20 cellular contexts compared by ENCODE assay signal in genomic region chr17:77675816-77676799, GRCh38.
DNase-seq lines count a peak whose midpoint lies in the region; ATAC-seq and TF ChIP-seq lines count a peak whose summit lies in the region.
"Had no signal": no experiment of that assay in that cellular context is flagged by ENCODE, and none has a peak within 500 bp of the region (broad histone marks: within the 10 kb centered on the region; RNA-seq: fewer than 3 reads in every experiment).

No MANE protein-coding gene starts in this region.

- CTCF ChIA-PET in GM10248 (lab: Yijun Ruan, JAX): no interaction called here

- peak overlapping the region in 6 of 10 donors; percentile 30 to 75 (median 57) for H3K27ac ChIP-seq in heart right ventricle
- H3K27ac ChIP-seq in SJCRH30: no peak overlapping the region
- H3K27ac ChIP-seq in esophagus squamous epithelium: peak overlapping the region in 1 of 4 donors; percentile 64
- H3K27ac ChIP-seq: tibial artery had no signal

- ATAC-seq in heart right ventricle (peak; percentile 14 to 74 (median 42)), omental fat pad (ENCODE audit: low FRiP score) (peak; percentile 53)
- ATAC-seq: left lobe of liver; mucosa of descending colon; stimulated activated naive B cell treated with anti-CD40 and anti-IgM and Interleukin-4, amounts not matched to agents 10 μg/mL and 1 μg/mL and 100 μg/mL, for 72 hours had no signal

- 36 to 37% methylated on average over 35 of the region's 35 CpGs for WGBS in heart right ventricle, 2 donors
- 45 to 65% methylated on average over 18 to 21 of the region's 35 CpGs for WGBS in esophagus squamous epithelium, 2 donors

- TF ChIP-seq CTCF in AG10803 (conservative IDR thresholded peaks at IDR 0.05; ENCODE audit: low read length) (no peak), heart right ventricle (IDR thresholded peaks at IDR 0.05) (no peak), omental fat pad (IDR thresholded peaks at IDR 0.05) (no peak), GM10248 (IDR thresholded peaks at IDR 0.05; ENCODE audit: control extremely low read depth, extremely low read depth, low read depth, missing control alignments) (no peak), esophagus squamous epithelium (IDR thresholded peaks at IDR 0.05) (no peak)

- H3K9me3 ChIP-seq in heart right ventricle: no peaks in the 10 kb centered on the region
- H3K9me3 ChIP-seq in SJCRH30 (replicated peaks): no peaks in the 10 kb centered on the region
- H3K9me3 ChIP-seq in esophagus squamous epithelium: no peaks in the 10 kb centered on the region
- H3K9me3 ChIP-seq: mucosa of descending colon, tibial artery had no signal

- no peaks in the 10 kb centered on the region for H3K36me3 ChIP-seq in heart right ventricle
- no peaks in the 10 kb centered on the region for H3K36me3 ChIP-seq in SJCRH30
- no peaks in the 10 kb centered on the region for H3K36me3 ChIP-seq in esophagus squamous epithelium
- H3K36me3 ChIP-seq: tibial artery had no signal

- DNase-seq in AG10803 (ENCODE audit: low read depth) (peak; percentile 27), astrocyte of the hippocampus (ENCODE audit: low read depth, low spot score) (peak; percentile 25), heart right ventricle (peak in 1 of 2 donors; percentile 30), omental fat pad (ENCODE audit: low spot score) (no peak), SJCRH30 (no peak), GM10248 (ENCODE audit: extremely low spot score) (no peak), NCI-H2029 treated with DMSO at 0.1 percent for 48 hours (lab: John Stamatoyannopoulos, UW) (no peak), esophagus squamous epithelium (lab: John Stamatoyannopoulos, UW) (no peak)
- DNase-seq: activated CD4-positive, alpha-beta T cell treated with anti-CD3 and anti-CD28 coated beads, Interleukin-2, amount 10 ng/mL, durations not matched to agents 24 days and 14 days; activated gamma-delta T cell; DMS79 treated with DMSO at 0.1 percent for 48 hours; erythroblast; Kasumi-1; mucosa of descending colon; NCI-H2029; NCI-H345; stimulated activated CD4-positive, alpha-beta T cell treated with anti-CD3 and anti-CD28 coated beads, Interleukin-1b, Interleukin-23, amount 100 ng/mL, for 48 hours; stimulated activated naive B cell treated with anti-CD40 and anti-IgM and Interleukin-4, amounts not matched to agents 10 μg/mL and 1 μg/mL and 100 μg/mL, for 72 hours had no signal

- TF ChIP-seq POLR2A in esophagus squamous epithelium (IDR thresholded peaks at IDR 0.05): no peak

- peaks cover 6 to 39% (median 27%) of the 10 kb centered on the region in 9 donors for H3K4me1 ChIP-seq in heart right ventricle
- H3K4me1 ChIP-seq in SJCRH30: no peaks in the 10 kb centered on the region
- peaks cover 0 to 35% (median 0%) of the 10 kb centered on the region in 3 donors for H3K4me1 ChIP-seq in esophagus squamous epithelium

- intact Hi-C loops in heart right ventricle (cut with DNase I): loop anchor here in 4 of 10 donors (5.0 to 10.0 kb wide), 4 partner anchors 51 to 131 kb away; no protein-coding TSS in a partner anchor
- intact Hi-C loops in esophagus squamous epithelium (cut with DNase I): no loop called here

- no peaks in the 10 kb centered on the region for H3K27me3 ChIP-seq in heart right ventricle
- H3K27me3 ChIP-seq in SJCRH30: peaks cover 9% of the 10 kb centered on the region
- H3K27me3 ChIP-seq in esophagus squamous epithelium: peaks cover 0 to 56% (median 0%) of the 10 kb centered on the region in 4 donors

- POLR2A ChIA-PET in GM10248 (lab: Yijun Ruan, JAX): no interaction called here

- H3K4me3 ChIP-seq in AG10803 (ENCODE audit: low read length) (no peak overlapping the region), heart right ventricle (peak overlapping the region in 2 of 10 donors; percentile 6 to 12), SJCRH30 (no peak overlapping the region), esophagus squamous epithelium (no peak overlapping the region)
- H3K4me3 ChIP-seq: mucosa of descending colon, tibial artery had no signal

Comparison
In these comparisons a context has a peak if more than half of its experiments do, and no peak if none do; other contexts are left out.
1. DNase-seq: peak in AG10803 (single experiment) and astrocyte of the hippocampus (single experiment); none in omental fat pad (single experiment), SJCRH30 (0 of 2), GM10248 (single experiment), NCI-H2029 treated with DMSO at 0.1 percent for 48 hours (single experiment) and esophagus squamous epithelium (single experiment).